ENCODE assay signal across 29 cellular contexts in the genomic region with DNA sequence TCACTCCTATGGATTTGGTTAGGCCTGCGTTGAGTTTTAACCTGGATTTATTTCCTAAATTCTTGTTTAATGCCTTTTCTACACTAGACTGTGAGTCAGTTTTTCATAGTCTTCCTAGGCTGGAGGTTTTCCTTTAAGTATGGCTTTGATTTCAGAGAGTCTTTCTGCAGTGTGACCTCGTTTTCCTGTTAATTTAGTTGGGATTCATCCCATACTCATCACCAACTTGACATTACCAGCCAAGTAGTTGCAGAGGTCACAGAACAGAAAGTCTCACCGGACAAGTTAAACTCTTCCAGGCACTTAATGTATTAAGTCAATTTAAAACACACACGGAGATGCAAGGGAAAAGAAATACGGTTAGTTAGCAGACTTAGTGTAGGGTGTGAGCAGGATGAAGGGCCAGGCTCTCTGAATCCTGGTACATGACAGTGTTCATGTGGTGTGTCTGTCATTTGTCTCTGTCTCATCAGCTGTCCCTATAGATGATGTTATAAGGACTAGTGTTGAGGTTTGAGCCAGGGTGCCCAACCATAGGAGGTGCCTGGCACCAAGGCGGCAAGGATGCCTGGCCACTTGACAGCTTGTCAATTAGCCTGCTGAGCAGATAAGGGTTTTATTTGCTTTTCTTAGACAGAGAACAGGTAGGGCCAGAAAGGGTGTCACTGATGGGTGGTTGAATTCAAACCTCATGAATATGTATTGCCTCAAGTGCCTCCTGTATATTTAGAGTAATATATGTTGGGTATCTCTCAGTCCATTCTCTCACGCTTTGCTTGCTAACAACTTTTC. TPM values are rescaled to one million over a fixed set of nuclear protein-coding genes. Genes with fewer than 3 reads are reported as not detected.
A peak's percentile ranks its signal among the peaks of the same experiment; 100 is the strongest.
DNase-seq lines count a peak whose midpoint lies in the region; ATAC-seq and TF ChIP-seq lines count a peak whose summit lies in the region.
"Had no signal": no experiment of that assay in that cellular context is flagged by ENCODE, and none has a peak within 500 bp of the region (broad histone marks: within the 10 kb centered on the region; RNA-seq: fewer than 3 reads in every experiment).

No MANE protein-coding gene starts in this region.

- H3K27ac ChIP-seq in spleen, result no peak overlapping the region
- H3K27ac ChIP-seq: 22Rv1, cardiac muscle cell, foreskin keratinocyte, HL-60, neural progenitor cell, psoas muscle, tibial nerve had no signal

- H3K9me3 Mint-ChIP-seq in stimulated activated naive B cell treated with anti-CD40 and anti-IgM and Interleukin-4, amounts not matched to agents 10 μg/mL and 1 μg/mL and 100 μg/mL, for 72 hours, result no peaks in the 10 kb centered on the region
- H3K9me3 Mint-ChIP-seq: activated naive CD4-positive, alpha-beta T cell treated with anti-CD3 and anti-CD28 coated beads for 36 hours; activated T-cell treated with anti-CD3 and anti-CD28 coated beads, Interleukin-2, amount 50 U/mL, for 4 hours; neural progenitor cell; stimulated activated memory B cell treated with anti-CD40 and anti-IgM and Interleukin-4, amounts not matched to agents 10 μg/mL and 1 μg/mL and 100 μg/mL, for 72 hours had no signal

- H3K9me3 ChIP-seq in spleen, result no peaks in the 10 kb centered on the region
- H3K9me3 ChIP-seq: BE2C, psoas muscle, tibial nerve had no signal

- H3K36me3 ChIP-seq in spleen, result no peaks in the 10 kb centered on the region
- H3K36me3 ChIP-seq: BE2C, cardiac muscle cell, neural progenitor cell, tibial nerve had no signal

- 69 to 86% (median 85%) methylated on average over 7 of the region's 7 CpGs for WGBS in spleen, 5 donors

- H3K4me1 ChIP-seq in spleen, result peaks cover 0 to 16% (median 3%) of the 10 kb centered on the region in 6 donors
- H3K4me1 ChIP-seq: BE2C, neural progenitor cell, psoas muscle, tibial nerve had no signal

- H3K4me3 Mint-ChIP-seq in stimulated activated naive B cell treated with anti-CD40 and anti-IgM and Interleukin-4, amounts not matched to agents 10 μg/mL and 1 μg/mL and 100 μg/mL, for 72 hours, result no peak overlapping the region
- H3K4me3 Mint-ChIP-seq: activated naive CD4-positive, alpha-beta T cell treated with anti-CD3 and anti-CD28 coated beads for 36 hours; activated T-cell treated with anti-CD3 and anti-CD28 coated beads, Interleukin-2, amount 50 U/mL, for 4 hours; neural progenitor cell; stimulated activated memory B cell treated with anti-CD40 and anti-IgM and Interleukin-4, amounts not matched to agents 10 μg/mL and 1 μg/mL and 100 μg/mL, for 72 hours had no signal

- peaks cover 2 to 11% of the 10 kb centered on the region in 2 donors for H3K36me3 Mint-ChIP-seq in stimulated activated naive B cell treated with anti-CD40 and anti-IgM and Interleukin-4, amounts not matched to agents 10 μg/mL and 1 μg/mL and 100 μg/mL, for 72 hours
- H3K36me3 Mint-ChIP-seq: neural progenitor cell; stimulated activated memory B cell treated with anti-CD40 and anti-IgM and Interleukin-4, amounts not matched to agents 10 μg/mL and 1 μg/mL and 100 μg/mL, for 72 hours had no signal

- no peak for TF ChIP-seq CTCF in fibroblast of mammary gland (conservative IDR thresholded peaks at IDR 0.05; ENCODE audit: control insufficient read depth, insufficient read depth, low read depth, low read length)
- no peak for TF ChIP-seq CTCF in spleen (IDR thresholded peaks at IDR 0.05 in 8 of 11, conservative IDR thresholded peaks at IDR 0.05 in 3 of 11)

- H3K4me3 ChIP-seq in fibroblast of mammary gland (ENCODE audit: control insufficient read depth, low read depth, low read length), result no peak overlapping the region
- H3K4me3 ChIP-seq in spleen, result no peak overlapping the region
- H3K4me3 ChIP-seq: cardiac muscle cell, neural progenitor cell, psoas muscle, tibial nerve had no signal

- TF ChIP-seq POLR2A in spleen (IDR thresholded peaks at IDR 0.05), result no peak

- DNase-seq in DMS153 (lab: John Stamatoyannopoulos, UW) (peak; percentile 17), DMS153 treated with DMSO at 0.1 percent for 48 hours (lab: John Stamatoyannopoulos, UW; ENCODE audit: unreplicated experiment) (no peak), NCI-H510A (lab: John Stamatoyannopoulos, UW) (peak; percentile 52), fibroblast of mammary gland (ENCODE audit: low read depth) (peak; percentile 83), GF-D8 (lab: John Stamatoyannopoulos, UW) (no peak), spleen (no peak)
- DNase-seq in stimulated activated naive B cell treated with anti-CD40 and anti-IgM and Interleukin-4, amounts not matched to agents 10 μg/mL and 1 μg/mL and 100 μg/mL, for 72 hours, result no peak
- DNase-seq in stimulated activated naive CD4-positive, alpha-beta T cell treated with Interleukin-2 at 50 U/mL for 16 hours (lab: John Stamatoyannopoulos, UW), result no peak
- DNase-seq: activated CD4-positive, alpha-beta T cell treated with anti-CD3 and anti-CD28 coated beads for 1 hour; activated CD8-positive, alpha-beta memory T cell treated with anti-CD3 and anti-CD28 coated beads for 24 hours; activated naive CD4-positive, alpha-beta T cell treated with anti-CD3 and anti-CD28 coated beads for 36 hours; activated T-cell treated with anti-CD3 and anti-CD28 coated beads, Interleukin-2, amount 50 U/mL, for 4 hours; amygdala; BE2C; foreskin keratinocyte; hippocampal formation; left ventricle myocardium superior; NCI-H2171 treated with DMSO at 0.1 percent for 48 hours; NCI-H774; psoas muscle; Right ventricle myocardium superior; stimulated activated CD4-positive, alpha-beta T cell treated with anti-CD3 and anti-CD28 coated beads, Interleukin-2, amount 100 ng/mL, for 24 hours; SW 1271 had no signal

- no peaks in the 10 kb centered on the region for H3K27me3 Mint-ChIP-seq in stimulated activated naive B cell treated with anti-CD40 and anti-IgM and Interleukin-4, amounts not matched to agents 10 μg/mL and 1 μg/mL and 100 μg/mL, for 72 hours
- H3K27me3 Mint-ChIP-seq: stimulated activated memory B cell treated with anti-CD40 and anti-IgM and Interleukin-4, amounts not matched to agents 10 μg/mL and 1 μg/mL and 100 μg/mL, for 72 hours had no signal

- peaks cover 9 to 16% of the 10 kb centered on the region in 2 donors for H3K4me1 Mint-ChIP-seq in stimulated activated naive B cell treated with anti-CD40 and anti-IgM and Interleukin-4, amounts not matched to agents 10 μg/mL and 1 μg/mL and 100 μg/mL, for 72 hours
- H3K4me1 Mint-ChIP-seq: neural progenitor cell had no signal

- peak overlapping the region; percentile 59 for H3K27ac Mint-ChIP-seq in stimulated activated naive B cell treated with anti-CD40 and anti-IgM and Interleukin-4, amounts not matched to agents 10 μg/mL and 1 μg/mL and 100 μg/mL, for 72 hours
- H3K27ac Mint-ChIP-seq: activated naive CD4-positive, alpha-beta T cell treated with anti-CD3 and anti-CD28 coated beads for 36 hours; neural progenitor cell; stimulated activated memory B cell treated with anti-CD40 and anti-IgM and Interleukin-4, amounts not matched to agents 10 μg/mL and 1 μg/mL and 100 μg/mL, for 72 hours had no signal

- intact Hi-C loops in spleen (cut with DNase I; ENCODE audit: low total_unique reads), result no loop called here

- no peak for ATAC-seq in stimulated activated naive B cell treated with anti-CD40 and anti-IgM and Interleukin-4, amounts not matched to agents 10 μg/mL and 1 μg/mL and 100 μg/mL, for 72 hours (replicated peaks)
- ATAC-seq: activated T-cell treated with anti-CD3 and anti-CD28 coated beads, Interleukin-2, amount 50 U/mL, for 4 hours; foreskin keratinocyte; left ventricle myocardium superior; psoas muscle; stimulated activated memory B cell treated with anti-CD40 and anti-IgM and Interleukin-4, amounts not matched to agents 10 μg/mL and 1 μg/mL and 100 μg/mL, for 72 hours had no signal

- no peaks in the 10 kb centered on the region for H3K27me3 ChIP-seq in spleen (replicated peaks in 1 of 7)
- H3K27me3 ChIP-seq: BE2C, cardiac muscle cell, foreskin keratinocyte, neural progenitor cell, tibial nerve had no signal

RNA-seq across cellular contexts. Expression of gene AUH, which starts 29.9 kb away (rescaled TPM):
- 10 to 100 TPM; 16.3 to 37.3 (median 24.1) TPM for total RNA-seq in spleen
- polyA plus RNA-seq in spleen, result 10 to 100 TPM in 2 of 3 donors, 1 to 10 TPM in 1; 9.4 to 13.9 (median 11.6) TPM

RNA-seq across cellular contexts. Expression of gene NFIL3, which starts 32.0 kb away (rescaled TPM):
- total RNA-seq in spleen, result 10 to 100 TPM; 15.5 to 41.9 (median 21.1) TPM
- polyA plus RNA-seq in spleen, result 1 to 10 TPM; 4.7 to 8.6 (median 7.4) TPM

Comparison
In these comparisons a context has a peak if more than half of its experiments do, and no peak if none do; other contexts are left out.
1. DNase-seq: peak in DMS153 (single experiment), NCI-H510A (single experiment) and fibroblast of mammary gland (single experiment); none in DMS153 treated with DMSO at 0.1 percent for 48 hours (single experiment), stimulated activated naive B cell treated with anti-CD40 and anti-IgM and Interleukin-4, amounts not matched to agents 10 μg/mL and 1 μg/mL and 100 μg/mL, for 72 hours (single experiment), GF-D8 (single experiment), stimulated activated naive CD4-positive, alpha-beta T cell treated with Interleukin-2 at 50 U/mL for 16 hours (single experiment) and spleen (single experiment).